ENCODE assay signal across 26 cellular contexts in genomic region chr10:128499956-128500355, GRCh38.
"Had no signal": no experiment of that assay in that cellular context is flagged by ENCODE, and none has a peak within 500 bp of the region (broad histone marks: within the 10 kb centered on the region; RNA-seq: fewer than 3 reads in every experiment).

No MANE protein-coding gene starts in this region.

- FAIRE-seq: islet of Langerhans, kidney had no signal

- H3K79me2 ChIP-seq: parathyroid adenoma had no signal

- DNase-seq: hypothalamus; immature natural killer cell; kidney; left colon; left lung; naive thymus-derived CD8-positive, alpha-beta T cell; occipital lobe; stimulated activated CD4-positive, alpha-beta T cell treated with anti-CD3 and anti-CD28 coated beads, Interleukin-12 subunit alpha, Interleukin-12 subunit beta, amount 100 ng/mL, for 4 hours; stimulated activated CD4-positive, alpha-beta T cell treated with anti-CD3 and anti-CD28 coated beads, Interleukin-15, amount 100 ng/mL, for 24 hours; stimulated activated CD4-positive, alpha-beta T cell treated with anti-CD3 and anti-CD28 coated beads, Interleukin-4, amount 100 ng/mL, for 24 hours; stimulated activated naive CD4-positive, alpha-beta T cell treated with Interleukin-2 at 50 U/mL for 16 hours; stimulated activated naive CD8-positive, alpha-beta T cell treated with anti-CD3 and anti-CD28 coated beads, Interleukin-15, amount 100 ng/mL, for 72 hours; substantia nigra had no signal

- H3K9me3 ChIP-seq: left lung, neutrophil, right atrium auricular region, right lobe of liver, tibial nerve, vagina had no signal

- H3K27ac ChIP-seq: left lung, neutrophil, parathyroid adenoma, right atrium auricular region, right lobe of liver, skin epidermis, tibial nerve, vagina had no signal

- H2AFZ ChIP-seq: parathyroid adenoma had no signal

- H3K4me1 Mint-ChIP-seq: immature natural killer cell; memory B cell; naive thymus-derived CD8-positive, alpha-beta T cell; nephron; stimulated activated effector memory CD8-positive, alpha-beta T cell treated with anti-CD3 and anti-CD28 coated beads, Interleukin-12 subunit alpha, Interleukin-12 subunit beta, amount 100 ng/mL, for 72 hours; stimulated activated naive CD8-positive, alpha-beta T cell treated with anti-CD3 and anti-CD28 coated beads, Interleukin-15, amount 100 ng/mL, for 72 hours had no signal

- H3K36me3 Mint-ChIP-seq: immature natural killer cell; naive thymus-derived CD8-positive, alpha-beta T cell; stimulated activated effector memory CD8-positive, alpha-beta T cell treated with anti-CD3 and anti-CD28 coated beads, Interleukin-12 subunit alpha, Interleukin-12 subunit beta, amount 100 ng/mL, for 72 hours; type B pancreatic cell had no signal

- H3K4me3 Mint-ChIP-seq: immature natural killer cell; memory B cell; naive thymus-derived CD8-positive, alpha-beta T cell; nephron; neural crest cell; stimulated activated effector memory CD8-positive, alpha-beta T cell treated with anti-CD3 and anti-CD28 coated beads, Interleukin-12 subunit alpha, Interleukin-12 subunit beta, amount 100 ng/mL, for 72 hours; stimulated activated naive CD8-positive, alpha-beta T cell treated with anti-CD3 and anti-CD28 coated beads, Interleukin-15, amount 100 ng/mL, for 72 hours; type B pancreatic cell had no signal

- ATAC-seq: left colon; left lung; naive thymus-derived CD8-positive, alpha-beta T cell; right lobe of liver; stimulated activated effector memory CD8-positive, alpha-beta T cell treated with anti-CD3 and anti-CD28 coated beads, Interleukin-12 subunit alpha, Interleukin-12 subunit beta, amount 100 ng/mL, for 72 hours; stimulated activated naive CD8-positive, alpha-beta T cell treated with anti-CD3 and anti-CD28 coated beads, Interleukin-15, amount 100 ng/mL, for 72 hours had no signal

- H3K27ac Mint-ChIP-seq: immature natural killer cell; memory B cell; naive thymus-derived CD8-positive, alpha-beta T cell; nephron; stimulated activated effector memory CD8-positive, alpha-beta T cell treated with anti-CD3 and anti-CD28 coated beads, Interleukin-12 subunit alpha, Interleukin-12 subunit beta, amount 100 ng/mL, for 72 hours; type B pancreatic cell had no signal

- H3K9ac ChIP-seq: parathyroid adenoma had no signal

- H3K36me3 ChIP-seq: left lung, neutrophil, right atrium auricular region, right lobe of liver, tibial nerve, vagina had no signal

- H3K4me3 ChIP-seq: left lung, right atrium auricular region, right lobe of liver, skin epidermis, tibial nerve, vagina had no signal

- H3K27me3 ChIP-seq: left lung, neutrophil, right atrium auricular region, right lobe of liver, tibial nerve, vagina had no signal

- H3K27me3 Mint-ChIP-seq: stimulated activated naive CD8-positive, alpha-beta T cell treated with anti-CD3 and anti-CD28 coated beads, Interleukin-15, amount 100 ng/mL, for 72 hours had no signal

- H3K9me3 Mint-ChIP-seq: immature natural killer cell; nephron; neural crest cell; stimulated activated effector memory CD8-positive, alpha-beta T cell treated with anti-CD3 and anti-CD28 coated beads, Interleukin-12 subunit alpha, Interleukin-12 subunit beta, amount 100 ng/mL, for 72 hours; stimulated activated naive CD8-positive, alpha-beta T cell treated with anti-CD3 and anti-CD28 coated beads, Interleukin-15, amount 100 ng/mL, for 72 hours; type B pancreatic cell had no signal

- H3K4me1 ChIP-seq: left lung, parathyroid adenoma, right atrium auricular region, right lobe of liver, tibial nerve, vagina had no signal
